ENCODE assay signal across 8 cellular contexts in genomic region chr22:20436309-20437252, GRCh38. TPM values are rescaled to one million over a fixed set of nuclear protein-coding genes. Genes with fewer than 3 reads are reported as not detected.
A peak's percentile ranks its signal among the peaks of the same experiment; 100 is the strongest.
DNase-seq lines count a peak whose midpoint lies in the region; ATAC-seq, FAIRE-seq and TF ChIP-seq lines count a peak whose summit lies in the region.

No MANE protein-coding gene starts in this region.

- H3K27ac Mint-ChIP-seq in natural killer cell, result peak overlapping the region in 1 of 2 donors; percentile 36

- dilution Hi-C loops in endothelial cell of umbilical vein (cut with MboI; ENCODE audit: extremely low pct_ligation_motif_present, low sequenced_read_pairs), result no loop called here

- CTCF ChIA-PET in endothelial cell of umbilical vein (lab: Charles Lee), result interaction anchor here (1.0 to 3.6 kb wide), 3 partner anchors 18 to 59 kb away, joined by 3 to 15 read pairs (median 15); partner anchors contain the start of gene KLHL22

- BruUV-seq in endothelial cell of umbilical vein (replicated peaks; lab: Mats Ljungman, UMichigan), result no TSS peak

- peak overlapping the region; percentile 74 for H3K4me2 ChIP-seq in endothelial cell of umbilical vein (ENCODE audit: insufficient read depth, low read length)

- no peaks in the 10 kb centered on the region for H3K9me3 Mint-ChIP-seq in natural killer cell

- H2AFZ ChIP-seq in endothelial cell of umbilical vein (ENCODE audit: low read depth, low read length), result peak overlapping the region; percentile 46

- peak overlapping the region; percentile 51 to 82 (median 72) for H3K27ac ChIP-seq in Peyer's patch
- peak overlapping the region; percentile 4 for H3K27ac ChIP-seq in endothelial cell of umbilical vein (ENCODE audit: insufficient read depth, low read depth, low read length)

- H3K4me3 Mint-ChIP-seq in natural killer cell, result peak overlapping the region; percentile 85

- H3K36me3 Mint-ChIP-seq in natural killer cell, result no peaks in the 10 kb centered on the region

- H3K4me3 ChIP-seq in Peyer's patch (peak overlapping the region; percentile 34 to 60 (median 54)), endothelial cell of umbilical vein (replicated peaks in 1 of 3; ENCODE audit: insufficient read depth in 1 of 3, low read depth in 1 of 3, low read length in 3 of 3) (peak overlapping the region; percentile 43 to 75 (median 59))

- TF ChIP-seq CTCF in Peyer's patch (IDR thresholded peaks at IDR 0.05) (no peak), endothelial cell of umbilical vein (IDR thresholded peaks at IDR 0.05; ENCODE audit: extremely low read depth in 1 of 2, insufficient read depth in 1 of 2, low read depth in 1 of 2, low read length in 2 of 2) (no peak), natural killer cell (IDR thresholded peaks at IDR 0.05) (no peak)

- no peaks in the 10 kb centered on the region for H3K9me3 ChIP-seq in Peyer's patch
- no peaks in the 10 kb centered on the region for H3K9me3 ChIP-seq in endothelial cell of umbilical vein (replicated peaks; ENCODE audit: control insufficient read depth, insufficient read depth, low read length)

- TF ChIP-seq POLR2A in Peyer's patch (IDR thresholded peaks at IDR 0.05), result no peak
- TF ChIP-seq POLR2A in endothelial cell of umbilical vein (IDR thresholded peaks at IDR 0.05; ENCODE audit: low read depth, low read length), result no peak

- H3K27me3 Mint-ChIP-seq in natural killer cell (ENCODE audit: low read depth in 2 of 2), result peaks cover 36 to 47% of the 10 kb centered on the region in 2 donors

- DNase-seq in GM03348 (ENCODE audit: low spot score) (peak; percentile 93), Peyer's patch (peak in 1 of 3 donors; percentile 53), endothelial cell of umbilical vein (ENCODE audit: low read depth, low spot score) (peak; percentile 20), natural killer cell (no peak), DMS114 treated with DMSO at 0.1 percent for 48 hours (lab: John Stamatoyannopoulos, UW; ENCODE audit: unreplicated experiment) (no peak), C1 segment of cervical spinal cord (lab: John Stamatoyannopoulos, UW) (no peak)

- H3K9ac ChIP-seq in endothelial cell of umbilical vein (replicated peaks; ENCODE audit: extremely low read depth, insufficient read depth, low read length), result peak overlapping the region; percentile 35

- peaks cover 11 to 38% of the 10 kb centered on the region in 2 donors for H3K4me1 Mint-ChIP-seq in natural killer cell

- H3K36me3 ChIP-seq in Peyer's patch (no peaks in the 10 kb centered on the region), endothelial cell of umbilical vein (ENCODE audit: control insufficient read depth in 2 of 2, extremely low read depth in 1 of 2, insufficient read depth in 2 of 2, low read length in 2 of 2) (no peaks in the 10 kb centered on the region)

- H3K4me1 ChIP-seq in Peyer's patch, result peaks cover 0 to 28% (median 15%) of the 10 kb centered on the region in 4 donors
- H3K4me1 ChIP-seq in endothelial cell of umbilical vein (ENCODE audit: control insufficient read depth, extremely low read depth, insufficient read depth, low read length), result peaks cover 11% of the 10 kb centered on the region

- intact Hi-C loops in endothelial cell of umbilical vein (cut with micrococcal nuclease), result loop anchor here (5.0 kb wide), 1 partner anchor 61 kb away; the partner anchor contains the start of gene KLHL22
- intact Hi-C loops in natural killer cell (cut with micrococcal nuclease), result no loop called here

- peaks cover 14% of the 10 kb centered on the region for H3K79me2 ChIP-seq in endothelial cell of umbilical vein (ENCODE audit: control insufficient read depth, insufficient read depth, low read length)

- H3K27me3 ChIP-seq in Peyer's patch (peaks cover 0 to 10% of the 10 kb centered on the region in 2 donors), endothelial cell of umbilical vein (ENCODE audit: control insufficient read depth in 2 of 2, insufficient read depth in 2 of 2, low read length in 2 of 2) (no peaks in the 10 kb centered on the region)

- POLR2A ChIA-PET in endothelial cell of umbilical vein (lab: Charles Lee), result no interaction called here

- peak; percentile 47 for FAIRE-seq in endothelial cell of umbilical vein (lab: Jason Lieb, UNC)

- no peaks in the 10 kb centered on the region for H3K9me1 ChIP-seq in endothelial cell of umbilical vein (replicated peaks; ENCODE audit: control insufficient read depth, extremely low read depth, insufficient read depth, low read length)

- H4K20me1 ChIP-seq in endothelial cell of umbilical vein (replicated peaks; ENCODE audit: control insufficient read depth, extremely low read depth, insufficient read depth, low read length), result peaks cover 2% of the 10 kb centered on the region

- ATAC-seq in natural killer cell, result peak in 2 of 3 donors; percentile 30 to 37
- ATAC-seq in HG02763 (IDR thresholded peaks at IDR 0.05; ENCODE audit: unreplicated experiment), result no peak
- no peak for ATAC-seq in GM21528 (IDR thresholded peaks at IDR 0.05; ENCODE audit: low FRiP score, unreplicated experiment)

TF ChIP-seq in endothelial cell of umbilical vein, 7 proteins besides CTCF, POLR2A, EP300 and RAD21:
- TF ChIP-seq MAX (IDR thresholded peaks at IDR 0.05; ENCODE audit: insufficient read depth, insufficient read length), result no peak
- TF ChIP-seq FOS (IDR thresholded peaks at IDR 0.05; ENCODE audit: borderline replicate concordance, insufficient read depth, low read length), result no peak
- TF ChIP-seq EZH2 (IDR thresholded peaks at IDR 0.05; ENCODE audit: borderline replicate concordance, low read depth, low read length, severe bottlenecking), result no peak
- TF ChIP-seq POLR2AphosphoS5 (IDR thresholded peaks at IDR 0.05; ENCODE audit: insufficient read depth, low read depth, low read length), result no peak
- no peak for TF ChIP-seq JUN (IDR thresholded peaks at IDR 0.05; ENCODE audit: borderline replicate concordance, insufficient read depth, insufficient read length, low read depth)
- TF ChIP-seq MYC (IDR thresholded peaks at IDR 0.05; ENCODE audit: low read depth, low read length), result no peak
- no peak for TF ChIP-seq GATA2 (IDR thresholded peaks at IDR 0.05; ENCODE audit: insufficient read depth, insufficient read length, low read depth, low read length)
TF ChIP-seq in endothelial cell of umbilical vein: peak in this region for 0.

RNA-seq across cellular contexts. Expression of gene SCARF2, which starts 1.0 kb away (rescaled TPM):
- total RNA-seq in Peyer's patch (1 to 10 TPM; 3.5 to 8.3 (median 5.2) TPM), endothelial cell of umbilical vein (18.4 and 20.1 TPM in 2 replicates), natural killer cell (1 to 10 TPM; 1.8 to 3.5 (median 2.9) TPM)
- 15.7 and 19.7 TPM in 2 replicates for polyA plus RNA-seq in endothelial cell of umbilical vein
- 9.1 and 11.9 TPM in 2 replicates for polyA plus RNA-seq in endothelial cell of umbilical vein (2011; cell fraction: cytosol; rRNA removed)
- polyA plus RNA-seq in endothelial cell of umbilical vein (2011; cell fraction: nucleus; rRNA removed), result 12.8 and 12.9 TPM in 2 replicates
- 8.2 and 12.1 TPM in 2 replicates for polyA plus RNA-seq in endothelial cell of umbilical vein (2012)
- 6.3 and 8.2 TPM in 2 replicates for polyA minus RNA-seq in endothelial cell of umbilical vein
- not detected for polyA minus RNA-seq in endothelial cell of umbilical vein (2011; cell fraction: cytosol; rRNA and poly(A)+ RNA removed)
- polyA minus RNA-seq in endothelial cell of umbilical vein (2011; cell fraction: nucleus; rRNA and poly(A)+ RNA removed), result 3.1 and 7.9 TPM in 2 replicates

RNA-seq across cellular contexts. Expression of gene ZNF74, which starts 42.6 kb away (rescaled TPM):
- total RNA-seq in Peyer's patch (10 to 100 TPM in 2 of 4 donors, 1 to 10 TPM in 2; 2.1 to 12.0 (median 9.3) TPM), endothelial cell of umbilical vein (10.3 and 13.4 TPM in 2 replicates), natural killer cell (10 to 100 TPM in 2 of 3 donors, 1 to 10 TPM in 1; 7.7 to 18.2 (median 10.4) TPM)
- 8.6 and 11.7 TPM in 2 replicates for polyA plus RNA-seq in endothelial cell of umbilical vein
- 7.8 and 9.5 TPM in 2 replicates for polyA plus RNA-seq in endothelial cell of umbilical vein (2011; cell fraction: cytosol; rRNA removed)
- polyA plus RNA-seq in endothelial cell of umbilical vein (2011; cell fraction: nucleus; rRNA removed), result 9.5 and 10.2 TPM in 2 replicates
- polyA plus RNA-seq in endothelial cell of umbilical vein (2012), result 7.0 and 7.6 TPM in 2 replicates
- polyA minus RNA-seq in endothelial cell of umbilical vein, result 9.6 and 10.3 TPM in 2 replicates
- 6.2 TPM for polyA minus RNA-seq in endothelial cell of umbilical vein (2011; cell fraction: cytosol; rRNA and poly(A)+ RNA removed)
- polyA minus RNA-seq in endothelial cell of umbilical vein (2011; cell fraction: nucleus; rRNA and poly(A)+ RNA removed), result 3.8 and 4.1 TPM in 2 replicates

RNA-seq across cellular contexts. Expression of gene KLHL22, which starts 59.0 kb away (rescaled TPM):
- total RNA-seq in Peyer's patch (10 to 100 TPM; 12.6 to 23.9 (median 19.2) TPM), endothelial cell of umbilical vein (20.1 and 24.2 TPM in 2 replicates), natural killer cell (10 to 100 TPM; 26.5 to 53.0 (median 31.0) TPM)
- polyA plus RNA-seq in endothelial cell of umbilical vein, result 33.6 and 38.1 TPM in 2 replicates
- polyA plus RNA-seq in endothelial cell of umbilical vein (2011; cell fraction: cytosol; rRNA removed), result 19.9 and 24.6 TPM in 2 replicates
- polyA plus RNA-seq in endothelial cell of umbilical vein (2011; cell fraction: nucleus; rRNA removed), result 33.5 and 50.8 TPM in 2 replicates
- polyA plus RNA-seq in endothelial cell of umbilical vein (2012), result 14.3 and 15.8 TPM in 2 replicates
- polyA minus RNA-seq in endothelial cell of umbilical vein, result 40.5 and 44.8 TPM in 2 replicates
- polyA minus RNA-seq in endothelial cell of umbilical vein (2011; cell fraction: cytosol; rRNA and poly(A)+ RNA removed), result 4.0 TPM
- polyA minus RNA-seq in endothelial cell of umbilical vein (2011; cell fraction: nucleus; rRNA and poly(A)+ RNA removed), result 21.8 and 24.5 TPM in 2 replicates

Comparison
In these comparisons a context has a peak if more than half of its experiments do, and no peak if none do; other contexts are left out.
1. DNase-seq: peak in GM03348 (single experiment) and endothelial cell of umbilical vein (single experiment); none in natural killer cell (single experiment), DMS114 treated with DMSO at 0.1 percent for 48 hours (single experiment) and C1 segment of cervical spinal cord (0 of 14).
2. ATAC-seq: peak in natural killer cell (2 of 3); none in HG02763 (single experiment) and GM21528 (single experiment).